Comparison of ENCODE assay signal across 22 cellular contexts in the genomic region with DNA sequence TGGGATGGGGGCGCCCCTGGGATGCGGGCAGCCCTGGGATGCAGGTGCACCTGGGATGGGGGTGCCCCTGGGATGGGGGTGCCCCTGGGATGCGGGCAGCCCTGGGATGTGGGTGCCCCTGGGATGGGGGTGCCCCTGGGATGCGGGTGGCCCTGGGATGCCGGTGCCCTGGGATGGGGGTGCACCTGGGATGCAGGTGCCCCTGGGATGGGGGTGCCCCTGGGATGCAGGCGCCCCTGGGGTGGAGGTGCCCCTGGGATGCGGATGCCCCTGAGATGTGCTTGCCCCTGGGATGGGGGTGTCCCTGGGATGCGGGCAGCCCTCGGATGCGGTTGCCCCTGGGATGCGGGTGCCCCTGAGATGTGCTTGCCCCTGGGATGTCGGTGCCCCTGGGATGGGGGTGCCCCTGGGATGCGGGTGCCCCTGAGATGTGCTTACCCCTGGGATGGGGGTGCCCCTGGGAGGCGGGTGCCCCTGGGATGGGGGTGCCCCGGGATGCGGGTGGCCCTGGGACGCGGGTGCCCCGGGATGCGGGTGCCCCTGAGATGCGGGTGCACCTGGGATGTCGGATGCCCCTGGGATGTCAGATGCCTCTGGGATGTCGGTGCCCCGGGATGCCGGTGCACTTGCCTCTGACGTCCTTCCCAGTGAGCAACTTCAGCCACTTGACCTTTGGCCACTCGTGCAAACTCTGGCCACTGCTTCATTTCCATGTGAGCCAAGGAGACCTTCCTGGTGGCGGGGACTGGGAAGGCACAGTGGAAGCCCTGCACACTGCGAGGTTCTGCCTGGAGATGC. TPM values are rescaled to one million over a fixed set of nuclear protein-coding genes. Genes with fewer than 3 reads are reported as not detected.
DNase-seq lines count a peak whose midpoint lies in the region; ATAC-seq, FAIRE-seq and TF ChIP-seq lines count a peak whose summit lies in the region.
"Had no signal": no experiment of that assay in that cellular context is flagged by ENCODE, and none has a peak within 500 bp of the region (broad histone marks: within the 10 kb centered on the region; RNA-seq: fewer than 3 reads in every experiment).

No MANE protein-coding gene starts in this region.

- H2AK5ac ChIP-seq in trophoblast cell (ENCODE audit: low read length): no peak overlapping the region

- POLR2A ChIA-PET in HepG2 (lab: Yijun Ruan, JAX): no interaction called here

- no peak overlapping the region for H2BK120ac ChIP-seq in trophoblast cell (ENCODE audit: insufficient read depth, low read length, poor library complexity)

- H3K27me3 ChIP-seq in right lobe of liver (no peaks in the 10 kb centered on the region), HepG2 (ENCODE audit: control insufficient read depth in 1 of 2, insufficient read depth in 2 of 2, low read length in 2 of 2) (peaks cover 13 to 32% of the 10 kb centered on the region in 2 experiments; a peak in 4 of 5 replicates), trophoblast cell (ENCODE audit: insufficient read depth, low read length) (no peaks in the 10 kb centered on the region)
- H3K27me3 ChIP-seq: foreskin keratinocyte, hepatocyte had no signal

- H3K9me3 ChIP-seq in right lobe of liver (no peaks in the 10 kb centered on the region), HepG2 (ENCODE audit: low read length) (0 out of 2 replicates have a peak, but pooled peaks cover 5% of the 10 kb centered on the region), trophoblast cell (ENCODE audit: insufficient read depth, low read depth, low read length) (peaks cover 10% of the 10 kb centered on the region)
- H3K9me3 ChIP-seq: SJCRH30 had no signal

- in situ Hi-C loops in HepG2 (cut with HindIII; ENCODE audit: extremely low pct_ligation_motif_present, low pct_unique_long_range_greater_than_20kb): no loop called here

- H3K79me2 ChIP-seq in HepG2 (ENCODE audit: insufficient read depth, low read length): no peaks in the 10 kb centered on the region
- no peaks in the 10 kb centered on the region for H3K79me2 ChIP-seq in trophoblast cell (ENCODE audit: control insufficient read depth, insufficient read depth, low read length, poor library complexity)
- H3K79me2 ChIP-seq: hepatocyte had no signal

- H3K4me3 ChIP-seq in right lobe of liver (no peak overlapping the region), HepG2 (replicated peaks in 1 of 3; ENCODE audit: insufficient read depth in 1 of 3, low read depth in 2 of 3, low read length in 3 of 3) (no peak overlapping the region), trophoblast cell (ENCODE audit: low read depth, low read length) (peak overlapping the region; percentile 30)
- H3K4me3 ChIP-seq: hepatocyte, SJCRH30 had no signal

- ATAC-seq in right lobe of liver: peak in 3 of 4 donors; percentile 28 to 58 (median 40)
- no peak for ATAC-seq in HepG2
- ATAC-seq in HG03139 (IDR thresholded peaks at IDR 0.05; ENCODE audit: unreplicated experiment): no peak
- ATAC-seq: foreskin keratinocyte had no signal

- H3K36me3 ChIP-seq in right lobe of liver (no peaks in the 10 kb centered on the region), HepG2 (replicated peaks in 1 of 2; ENCODE audit: control insufficient read depth in 1 of 2, insufficient read depth in 2 of 2, low read length in 2 of 2) (no peaks in the 10 kb centered on the region), trophoblast cell (ENCODE audit: control insufficient read depth in 1 of 2, insufficient read depth in 2 of 2, low read length in 2 of 2) (no peaks in the 10 kb centered on the region)
- H3K36me3 ChIP-seq: SJCRH30 had no signal

- no peak overlapping the region for H3K4me2 ChIP-seq in HepG2 (ENCODE audit: low read depth, low read length)
- no peak overlapping the region for H3K4me2 ChIP-seq in trophoblast cell (ENCODE audit: low read length)
- H3K4me2 ChIP-seq: hepatocyte, KMS-11 had no signal

- H2BK5ac ChIP-seq in trophoblast cell (ENCODE audit: low read depth, low read length, poor library complexity): no peak overlapping the region

- no peak overlapping the region for H3K23ac ChIP-seq in trophoblast cell (ENCODE audit: low read length)

- no peak overlapping the region for H3K27ac ChIP-seq in right lobe of liver
- H3K27ac ChIP-seq in HepG2 (ENCODE audit: extremely low read length, insufficient read depth, low read length): no peak overlapping the region
- no peak overlapping the region for H3K27ac ChIP-seq in trophoblast cell (ENCODE audit: low read depth, low read length)
- H3K27ac ChIP-seq: foreskin keratinocyte, hepatocyte, KMS-11, SJCRH30 had no signal

- no peak for TF ChIP-seq RAD21 in HepG2 (CRISPR knock-in tag; IDR thresholded peaks at IDR 0.05)

- H3K18ac ChIP-seq in trophoblast cell (ENCODE audit: low read length): no peak overlapping the region

- no peak for TF ChIP-seq CTCF in right lobe of liver (IDR thresholded peaks at IDR 0.05)
- TF ChIP-seq CTCF in HepG2 (CRISPR knock-in tag; IDR thresholded peaks at IDR 0.05): no peak

- no TSS peak for BruUV-seq in HepG2 (replicated peaks; lab: Mats Ljungman, UMichigan)

- DNase-seq in right lobe of liver (peak in 1 of 3 donors; percentile 49), HepG2 (ENCODE audit: low spot score) (no peak), ecto neural progenitor cell (ENCODE audit: low spot score) (peak; percentile 40), trophoblast cell (no peak), urothelium cell line (ENCODE audit: low spot score) (no peak), T-helper 1 cell (no peak)
- DNase-seq: activated CD4-positive, alpha-beta T cell treated with anti-CD3 and anti-CD28 coated beads, Interleukin-2, amount 50 U/mL, for 48 hours; CD4-positive, alpha-beta T cell; effector CD8-positive, alpha-beta T cell; foreskin keratinocyte; immature natural killer cell; NCI-H524; NK-92 treated with Interleukin-12 subunit alpha and Interleukin-12 subunit beta, amount 100 ng/mL, for 24 hours; nucleus accumbens; SJCRH30; substantia nigra; T-helper 2 cell had no signal

- no peak overlapping the region for H3K4ac ChIP-seq in trophoblast cell (ENCODE audit: low read depth, low read length)

- H4K20me1 ChIP-seq in HepG2 (ENCODE audit: insufficient read depth, low read length): no peaks in the 10 kb centered on the region

- H2BK12ac ChIP-seq in trophoblast cell (ENCODE audit: low read length): no peak overlapping the region

- H2AFZ ChIP-seq in HepG2 (ENCODE audit: low read length) (no peak overlapping the region), trophoblast cell (ENCODE audit: insufficient read depth, low read length, poor library complexity) (no peak overlapping the region)
- H2AFZ ChIP-seq: hepatocyte had no signal

- H3K4me1 ChIP-seq in right lobe of liver (no peaks in the 10 kb centered on the region), HepG2 (ENCODE audit: insufficient read depth, low read length) (no peaks in the 10 kb centered on the region), trophoblast cell (ENCODE audit: control insufficient read depth in 1 of 2, insufficient read depth in 2 of 2, low read length in 2 of 2) (no peaks in the 10 kb centered on the region)
- H3K4me1 ChIP-seq: foreskin keratinocyte, SJCRH30 had no signal

- H3K14ac ChIP-seq in trophoblast cell (ENCODE audit: low read length): no peak overlapping the region

- FAIRE-seq in HepG2 (lab: Jason Lieb, UNC) (no peak), urothelium cell line (lab: Jason Lieb, UNC) (peak; percentile 13)
- FAIRE-seq: astrocyte, H54 had no signal

- TF ChIP-seq POLR2A in right lobe of liver (IDR thresholded peaks at IDR 0.05): no peak
- no peak for TF ChIP-seq POLR2A in HepG2 (IDR thresholded peaks at IDR 0.05; ENCODE audit: insufficient read depth in 1 of 2, low read depth in 2 of 2, low read length in 2 of 2)

- no peak overlapping the region for H3K9ac ChIP-seq in HepG2 (ENCODE audit: insufficient read depth, low read depth, low read length)
- H3K9ac ChIP-seq in trophoblast cell (ENCODE audit: low read length): no peak overlapping the region
- H3K9ac ChIP-seq: KMS-11 had no signal

- no peak overlapping the region for H4K12ac ChIP-seq in trophoblast cell (ENCODE audit: low read depth, low read length)

- no peak overlapping the region for H4K8ac ChIP-seq in trophoblast cell (ENCODE audit: low read depth, low read length)

- H4K91ac ChIP-seq in trophoblast cell (ENCODE audit: low read depth, low read length): no peak overlapping the region

- 64% methylated on average over 8 of the region's 29 CpGs for WGBS in right lobe of liver (ENCODE audit: insufficient coverage, low coverage, low lambda C conversion rate, missing lambda C conversion rate)
- 51% methylated on average over 4 of the region's 29 CpGs for WGBS in HepG2 (ENCODE audit: low lambda C conversion rate)
- no CpG with 5 or more reads among the region's 29 CpGs for WGBS in trophoblast cell (ENCODE audit: extremely low coverage, insufficient coverage, insufficient read length)

- TF ChIP-seq EP300 in HepG2 (IDR thresholded peaks at IDR 0.05; ENCODE audit: low read depth in 2 of 2, low read length in 2 of 2): no peak
- TF ChIP-seq EP300 in HepG2 (CRISPR knock-in tag; IDR thresholded peaks at IDR 0.05; ENCODE audit: borderline replicate concordance): no peak

- intact Hi-C loops in right lobe of liver (cut with DNase I) (no loop called here), HepG2 (cut with micrococcal nuclease; ENCODE audit: unreplicated experiment) (no loop called here)

- CTCF ChIA-PET in HepG2 (lab: Yijun Ruan, JAX; ENCODE audit: low intra/inter-chr PET ratio, low total read pairs): no interaction called here

- H3K79me1 ChIP-seq in trophoblast cell (ENCODE audit: low read length): no peaks in the 10 kb centered on the region

RNA-seq across cellular contexts. Expression of gene SLC19A1, which starts 37.3 kb away (rescaled TPM):
- total RNA-seq in right lobe of liver: 10 to 100 TPM in 4 of 6 experiments, 1 to 10 TPM in 2; 4.5 to 24.5 (median 15.7) TPM
- 12.6 and 21.8 TPM in 2 replicates for total RNA-seq in HepG2 (2016; rRNA removed; fragmentation: Illumina TruSeq; extraction: Trizol)
- total RNA-seq in HepG2 (2016; cell fraction: cytosol; rRNA removed; fragmentation: Illumina TruSeq; extraction: Trizol; ENCODE audit: low read depth): 4.8 and 5.6 TPM in 2 replicates
- 11.0 and 23.6 TPM in 2 replicates for total RNA-seq in HepG2 (2016; cell fraction: insoluble cytoplasmic fraction; rRNA removed; fragmentation: Illumina TruSeq; extraction: Trizol)
- 10.8 TPM in 2 replicates for total RNA-seq in HepG2 (2016; cell fraction: membrane; rRNA removed; fragmentation: Illumina TruSeq; extraction: Trizol)
- 21.2 and 27.4 TPM in 2 replicates for total RNA-seq in HepG2 (2016; cell fraction: nucleus; rRNA removed; fragmentation: Illumina TruSeq; extraction: Trizol)
- 23.0 and 31.0 TPM in 2 replicates for polyA plus RNA-seq in HepG2 (2011; rRNA removed)
- polyA plus RNA-seq in HepG2 (2011; cell fraction: cytosol; rRNA removed): 14.5 and 24.7 TPM in 2 replicates
- 49.0 and 62.1 TPM in 2 replicates for polyA plus RNA-seq in HepG2 (2011; cell fraction: nucleus; rRNA removed)
- 18.0 and 36.8 TPM in 2 replicates for polyA plus RNA-seq in HepG2 (2012)
- polyA plus RNA-seq in HepG2 (2016; cell fraction: cytosol; fragmentation: Illumina TruSeq; extraction: Trizol; ENCODE audit: low read depth): 3.7 and 4.0 TPM in 2 replicates
- 11.1 and 13.0 TPM in 2 replicates for polyA plus RNA-seq in HepG2 (2016; cell fraction: insoluble cytoplasmic fraction; fragmentation: Illumina TruSeq; extraction: Trizol; ENCODE audit: low read depth)
- polyA plus RNA-seq in HepG2 (2016; cell fraction: membrane; fragmentation: Illumina TruSeq; extraction: Trizol; ENCODE audit: low read depth): 6.4 and 7.2 TPM in 2 replicates
- polyA plus RNA-seq in HepG2 (2016; cell fraction: nucleus; fragmentation: Illumina TruSeq; extraction: Trizol; ENCODE audit: insufficient read depth, low read depth): 44.5 and 46.0 TPM in 2 replicates
- polyA minus RNA-seq in HepG2 (2011; rRNA and poly(A)+ RNA removed; ENCODE audit: low replicate concordance): 42.0 and 128 TPM in 2 replicates
- 32.2 and 34.4 TPM in 2 replicates for polyA minus RNA-seq in HepG2 (2011; cell fraction: cytosol; rRNA and poly(A)+ RNA removed)
- 12.2 and 14.7 TPM in 2 replicates for polyA minus RNA-seq in HepG2 (2011; cell fraction: nucleus; rRNA and poly(A)+ RNA removed)
- polyA plus RNA-seq in trophoblast cell (2013): 124 and 145 TPM in 2 replicates

Comparison
In these comparisons a context has a peak if more than half of its experiments do, and no peak if none do; other contexts are left out.
1. ATAC-seq: peak in right lobe of liver (3 of 4); none in HepG2 (single experiment) and HG03139 (single experiment).